8 cellular contexts compared by ENCODE assay signal in genomic region chr9:132240860-132241482, GRCh38.
DNase-seq lines count a peak whose midpoint lies in the region; TF ChIP-seq lines count a peak whose summit lies in the region.

No MANE protein-coding gene starts in this region.

- CTCF ChIA-PET in HEK293T (lab: Yijun Ruan, JAX), result interaction anchor here (0.6 to 1.4 kb wide), 7 partner anchors 12 to 486 kb away, joined by 3 to 8 read pairs (median 4); partner anchors contain the start of gene NTNG2
- CTCF ChIA-PET in activated naive CD4-positive, alpha-beta T cell treated with anti-CD3 and anti-CD28 coated beads, Interleukin-2, amount 10 ng/mL, durations not matched to agents 7 days and 5 days (lab: Charles Lee), result interaction anchor here (1.4 to 7.7 kb wide), 3 partner anchors 10 to 72 kb away, joined by 5 to 146 read pairs (median 32); no protein-coding TSS in a partner anchor

- peak overlapping the region; percentile 92 for H3K4me3 Mint-ChIP-seq in activated naive CD4-positive, alpha-beta T cell treated with anti-CD3 and anti-CD28 coated beads, Interleukin-2, amount 10 ng/mL, durations not matched to agents 7 days and 5 days

- H3K9me3 ChIP-seq in SK-N-MC (ENCODE audit: low read depth, low read length) (no peaks in the 10 kb centered on the region), neutrophil (no peaks in the 10 kb centered on the region)

- H3K9ac ChIP-seq in SK-N-MC (ENCODE audit: insufficient read length), result no peak overlapping the region

- H3K36me3 Mint-ChIP-seq in activated naive CD4-positive, alpha-beta T cell treated with anti-CD3 and anti-CD28 coated beads, Interleukin-2, amount 10 ng/mL, durations not matched to agents 7 days and 5 days, result no peaks in the 10 kb centered on the region

- H3K4me3 ChIP-seq in SK-N-MC (peak overlapping the region; percentile 88), neutrophil (ENCODE audit: low read depth in 1 of 2, low read length in 1 of 2) (peak overlapping the region; percentile 82 to 87)

- POLR2A ChIA-PET in HEK293T (lab: Yijun Ruan, JAX), result interaction anchor here (0.7 kb wide), 1 partner anchor 483 kb away, joined by 3 read pairs; no protein-coding TSS in a partner anchor

- H3K36me3 ChIP-seq in SK-N-MC (ENCODE audit: insufficient read depth, low read length), result no peaks in the 10 kb centered on the region
- H3K36me3 ChIP-seq in neutrophil, result peaks cover 4% of the 10 kb centered on the region

- H3K4me1 ChIP-seq in neutrophil (ENCODE audit: control insufficient read depth in 1 of 2, insufficient read depth in 1 of 2, low read depth in 1 of 2, low read length in 1 of 2), result peaks cover 62 to 68% of the 10 kb centered on the region in 2 experiments

- no peaks in the 10 kb centered on the region for H3K9me3 Mint-ChIP-seq in activated naive CD4-positive, alpha-beta T cell treated with anti-CD3 and anti-CD28 coated beads, Interleukin-2, amount 10 ng/mL, durations not matched to agents 7 days and 5 days

- H3K27ac ChIP-seq in SK-N-MC (no peak overlapping the region), neutrophil (peak overlapping the region; percentile 88)

- H3K4me1 Mint-ChIP-seq in activated naive CD4-positive, alpha-beta T cell treated with anti-CD3 and anti-CD28 coated beads, Interleukin-2, amount 10 ng/mL, durations not matched to agents 7 days and 5 days, result peaks cover 30% of the 10 kb centered on the region

- H3K27me3 ChIP-seq in neutrophil, result peaks cover 33% of the 10 kb centered on the region

- peak; percentile 67 for TF ChIP-seq CTCF in neutrophil (IDR thresholded peaks at IDR 0.05)

- H3K27ac Mint-ChIP-seq in activated naive CD4-positive, alpha-beta T cell treated with anti-CD3 and anti-CD28 coated beads, Interleukin-2, amount 10 ng/mL, durations not matched to agents 7 days and 5 days, result peak overlapping the region; percentile 84

- DNase-seq in G401 (ENCODE audit: low spot score) (peak; percentile 65), HEK293T (ENCODE audit: extremely low spot score) (peak; percentile 98), NCI-H1048 (lab: John Stamatoyannopoulos, UW) (peak; percentile 95), SK-N-MC (ENCODE audit: low read depth, low spot score) (peak; percentile 48), globus pallidus (ENCODE audit: low spot score) (peak; percentile 94), stromal cell of bone marrow (ENCODE audit: low read depth) (peak; percentile 69)
- peak; percentile 100 for DNase-seq in activated naive CD4-positive, alpha-beta T cell treated with anti-CD3 and anti-CD28 coated beads, Interleukin-2, amount 10 ng/mL, durations not matched to agents 7 days and 5 days

- in situ Hi-C loops in G401 (cut with HindIII; ENCODE audit: low sequenced_read_pairs), result no loop called here

- peaks cover 92% of the 10 kb centered on the region for H3K27me3 Mint-ChIP-seq in activated naive CD4-positive, alpha-beta T cell treated with anti-CD3 and anti-CD28 coated beads, Interleukin-2, amount 10 ng/mL, durations not matched to agents 7 days and 5 days

TF ChIP-seq in HEK293T, 16 proteins besides CTCF, POLR2A, EP300 and RAD21:
- TF ChIP-seq FOXK2 (IDR thresholded peaks at IDR 0.05), result no peak
- TF ChIP-seq FOXA1 (IDR thresholded peaks at IDR 0.05), result no peak
- no peak for TF ChIP-seq NFRKB (IDR thresholded peaks at IDR 0.05)
- peak; percentile 57 for TF ChIP-seq L3MBTL2 (conservative IDR thresholded peaks at IDR 0.05)
- no peak for TF ChIP-seq PKNOX1 (IDR thresholded peaks at IDR 0.05)
TF ChIP-seq in HEK293T: peak in this region for 1.

Comparison
In these comparisons a context has a peak if more than half of its experiments do, and no peak if none do; other contexts are left out.
1. DNase-seq: peak in every context shown above with its lines; median percentile 100 in activated naive CD4-positive, alpha-beta T cell treated with anti-CD3 and anti-CD28 coated beads, Interleukin-2, amount 10 ng/mL, durations not matched to agents 7 days and 5 days; 98 in HEK293T; 95 in NCI-H1048; 94 in globus pallidus; 69 in stromal cell of bone marrow; 65 in G401; 48 in SK-N-MC.